In genomic region chr5:64417390-64417789, GRCh38 we compare ENCODE assay signal across 1 cellular context.
TF ChIP-seq lines count a peak whose summit lies in the region.

No MANE protein-coding gene starts in this region.

TF ChIP-seq in H1, 55 proteins besides CTCF, POLR2A, EP300 and RAD21:
- no peak for TF ChIP-seq E2F6 (IDR thresholded peaks at IDR 0.05)
- TF ChIP-seq MAX (IDR thresholded peaks at IDR 0.05), result no peak
- TF ChIP-seq POLR2AphosphoS5 (IDR thresholded peaks at IDR 0.05; ENCODE audit: low read depth, low read length), result no peak
- no peak for TF ChIP-seq CBX8 (IDR thresholded peaks at IDR 0.05; ENCODE audit: borderline replicate concordance, low read depth, low read length)
- TF ChIP-seq TAF7 (optimal IDR thresholded peaks at IDR 0.05; ENCODE audit: borderline replicate concordance, low read depth, low read length), result no peak
- TF ChIP-seq TAF1 (IDR thresholded peaks at IDR 0.05; ENCODE audit: low read depth, low read length), result no peak
- TF ChIP-seq KDM1A (IDR thresholded peaks at IDR 0.05; ENCODE audit: borderline replicate concordance, low read length), result no peak
- TF ChIP-seq NRF1 (IDR thresholded peaks at IDR 0.05; ENCODE audit: low read depth, low read length), result no peak
- no peak for TF ChIP-seq TEAD4 (IDR thresholded peaks at IDR 0.05; ENCODE audit: low read depth, low read length)
- TF ChIP-seq TCF12 (IDR thresholded peaks at IDR 0.05; ENCODE audit: low read depth, low read length), result no peak
- no peak for TF ChIP-seq GABPA (IDR thresholded peaks at IDR 0.05; ENCODE audit: borderline replicate concordance, insufficient read depth, low read length)
- no peak for TF ChIP-seq EGR1 (IDR thresholded peaks at IDR 0.05; ENCODE audit: borderline replicate concordance, low read depth, low read length)
- no peak for TF ChIP-seq RFX5 (IDR thresholded peaks at IDR 0.05; ENCODE audit: borderline replicate concordance, low read depth, low read length)
- TF ChIP-seq CREB1 (IDR thresholded peaks at IDR 0.05), result no peak
- no peak for TF ChIP-seq CTBP2 (IDR thresholded peaks at IDR 0.05; ENCODE audit: borderline replicate concordance, insufficient read depth, insufficient read length, low read length)
- TF ChIP-seq SUZ12 (IDR thresholded peaks at IDR 0.05; ENCODE audit: low read length), result no peak
- no peak for TF ChIP-seq MAFK (IDR thresholded peaks at IDR 0.05; ENCODE audit: low read depth, low read length)
- no peak for TF ChIP-seq ATF3 (IDR thresholded peaks at IDR 0.05; ENCODE audit: insufficient read depth, low read depth, low read length)
